In genomic region chr14:23385840-23386657, GRCh38 we compare ENCODE assay signal across 26 cellular contexts. TPM values are rescaled to one million over a fixed set of nuclear protein-coding genes. Genes with fewer than 3 reads are reported as not detected.
"Had no signal": no experiment of that assay in that cellular context is flagged by ENCODE, and none has a peak within 500 bp of the region (broad histone marks: within the 10 kb centered on the region; RNA-seq: fewer than 3 reads in every experiment).

No MANE protein-coding gene starts in this region.

- ATAC-seq: activated CD8-positive, alpha-beta T cell treated with anti-CD3 and anti-CD28 coated beads for 36 hours; activated T-helper 17 cell treated with anti-CD3 and anti-CD28 coated beads, Interleukin-2, amount 50 U/mL, for 72 hours; heart right ventricle had no signal

- H3K4me1 Mint-ChIP-seq: activated CD4-positive, alpha-beta T cell treated with anti-CD3 and anti-CD28 coated beads, Interleukin-2, amount 10 ng/mL, durations not matched to agents 24 days and 14 days; activated T-helper 17 cell treated with anti-CD3 and anti-CD28 coated beads, Interleukin-2, amount 50 U/mL, for 72 hours; central memory CD8-positive, alpha-beta T cell had no signal

- H3K27ac Mint-ChIP-seq: activated CD4-positive, alpha-beta T cell treated with anti-CD3 and anti-CD28 coated beads, Interleukin-2, amount 10 ng/mL, durations not matched to agents 24 days and 14 days; activated CD8-positive, alpha-beta T cell treated with anti-CD3 and anti-CD28 coated beads for 36 hours; activated naive CD8-positive, alpha-beta T cell treated with anti-CD3 and anti-CD28 coated beads, Interleukin-2, amount 10 ng/mL, durations not matched to agents 7 days and 5 days; activated T-helper 17 cell treated with anti-CD3 and anti-CD28 coated beads, Interleukin-2, amount 50 U/mL, for 72 hours; nephron; progenitor cell of endocrine pancreas had no signal

- H3K27me3 ChIP-seq: colonic mucosa, thyroid gland had no signal

- H3K9me3 Mint-ChIP-seq: activated CD4-positive, alpha-beta T cell treated with anti-CD3 and anti-CD28 coated beads, Interleukin-2, amount 10 ng/mL, durations not matched to agents 24 days and 14 days; activated CD8-positive, alpha-beta T cell treated with anti-CD3 and anti-CD28 coated beads for 36 hours; activated naive CD8-positive, alpha-beta T cell treated with anti-CD3 and anti-CD28 coated beads, Interleukin-2, amount 10 ng/mL, durations not matched to agents 7 days and 5 days; activated T-helper 17 cell treated with anti-CD3 and anti-CD28 coated beads, Interleukin-2, amount 50 U/mL, for 72 hours; central memory CD8-positive, alpha-beta T cell; nephron had no signal

- DNase-seq: activated CD4-positive, alpha-beta T cell treated with anti-CD3 and anti-CD28 coated beads, Interleukin-2, amount 10 ng/mL, durations not matched to agents 24 days and 14 days; activated CD8-positive, alpha-beta T cell treated with anti-CD3 and anti-CD28 coated beads for 36 hours; activated naive CD4-positive, alpha-beta T cell; activated naive CD8-positive, alpha-beta T cell treated with anti-CD3 and anti-CD28 coated beads, Interleukin-2, amount 10 ng/mL, durations not matched to agents 7 days and 5 days; activated T-cell treated with anti-CD3 and anti-CD28 coated beads, Interleukin-2, amount 50 U/mL, for 1 hour; amygdala; colonic mucosa; heart right ventricle; kidney glomerular epithelial cell; left ventricle myocardium inferior; mammary epithelial cell; midbrain; stimulated activated CD4-positive, alpha-beta T cell treated with anti-CD3 and anti-CD28 coated beads, Interleukin-2, amount 100 ng/mL, for 24 hours; stimulated activated naive CD4-positive, alpha-beta T cell treated with Interleukin-2 at 50 U/mL for 16 hours; T-helper 9 cell; thyroid gland had no signal

- H3K4me3 Mint-ChIP-seq: activated CD4-positive, alpha-beta T cell treated with anti-CD3 and anti-CD28 coated beads, Interleukin-2, amount 10 ng/mL, durations not matched to agents 24 days and 14 days; activated CD8-positive, alpha-beta T cell treated with anti-CD3 and anti-CD28 coated beads for 36 hours; activated naive CD8-positive, alpha-beta T cell treated with anti-CD3 and anti-CD28 coated beads, Interleukin-2, amount 10 ng/mL, durations not matched to agents 7 days and 5 days; activated T-helper 17 cell treated with anti-CD3 and anti-CD28 coated beads, Interleukin-2, amount 50 U/mL, for 72 hours; central memory CD8-positive, alpha-beta T cell; nephron had no signal

- H3K36me3 Mint-ChIP-seq: activated naive CD8-positive, alpha-beta T cell treated with anti-CD3 and anti-CD28 coated beads, Interleukin-2, amount 10 ng/mL, durations not matched to agents 7 days and 5 days had no signal

- H3K9me3 ChIP-seq: colonic mucosa, heart right ventricle, left ventricle myocardium inferior, thyroid gland had no signal

- H3K4me3 ChIP-seq: colonic mucosa, heart right ventricle, left ventricle myocardium inferior, thyroid gland had no signal

- H3K4me1 ChIP-seq: colonic mucosa, thyroid gland had no signal

- H3K27me3 Mint-ChIP-seq: activated CD8-positive, alpha-beta T cell treated with anti-CD3 and anti-CD28 coated beads for 36 hours had no signal

- H3K27ac ChIP-seq: colonic mucosa, heart right ventricle, thyroid gland had no signal

- H3K36me3 ChIP-seq: colonic mucosa, thyroid gland had no signal

RNA-seq across cellular contexts. Expression of gene CMTM5, which starts 9.2 kb away (rescaled TPM):
- total RNA-seq: activated CD4-positive, alpha-beta T cell treated with anti-CD3 and anti-CD28 coated beads, Interleukin-2, amount 10 ng/mL, durations not matched to agents 24 days and 14 days; activated CD8-positive, alpha-beta T cell treated with anti-CD3 and anti-CD28 coated beads for 36 hours; activated naive CD8-positive, alpha-beta T cell treated with anti-CD3 and anti-CD28 coated beads, Interleukin-2, amount 10 ng/mL, durations not matched to agents 7 days and 5 days; activated T-helper 17 cell treated with anti-CD3 and anti-CD28 coated beads, Interleukin-2, amount 50 U/mL, for 72 hours; mammary epithelial cell; omental fat pad; progenitor cell of endocrine pancreas; subcutaneous adipose tissue had no signal
- polyA plus RNA-seq: mammary epithelial cell had no signal

RNA-seq across cellular contexts. Expression of gene IL25, which starts 13.4 kb away (rescaled TPM):
- total RNA-seq: activated CD4-positive, alpha-beta T cell treated with anti-CD3 and anti-CD28 coated beads, Interleukin-2, amount 10 ng/mL, durations not matched to agents 24 days and 14 days; activated CD8-positive, alpha-beta T cell treated with anti-CD3 and anti-CD28 coated beads for 36 hours; activated T-helper 17 cell treated with anti-CD3 and anti-CD28 coated beads, Interleukin-2, amount 50 U/mL, for 72 hours; colonic mucosa; frontal cortex; left ventricle myocardium inferior; mammary epithelial cell; omental fat pad; progenitor cell of endocrine pancreas; skeletal muscle tissue; subcutaneous adipose tissue; thyroid gland; ureter had no signal
- polyA plus RNA-seq: esophagus, heart right ventricle, mammary epithelial cell had no signal

RNA-seq across cellular contexts. Expression of gene EFS, which starts 21.1 kb away (rescaled TPM):
- total RNA-seq: activated CD4-positive, alpha-beta T cell treated with anti-CD3 and anti-CD28 coated beads, Interleukin-2, amount 10 ng/mL, durations not matched to agents 24 days and 14 days; activated CD8-positive, alpha-beta T cell treated with anti-CD3 and anti-CD28 coated beads for 36 hours; activated naive CD8-positive, alpha-beta T cell treated with anti-CD3 and anti-CD28 coated beads, Interleukin-2, amount 10 ng/mL, durations not matched to agents 7 days and 5 days; activated T-helper 17 cell treated with anti-CD3 and anti-CD28 coated beads, Interleukin-2, amount 50 U/mL, for 72 hours had no signal

RNA-seq across cellular contexts. Expression of gene MYH6, which starts 22.0 kb away (rescaled TPM):
- total RNA-seq: activated CD8-positive, alpha-beta T cell treated with anti-CD3 and anti-CD28 coated beads for 36 hours; activated naive CD8-positive, alpha-beta T cell treated with anti-CD3 and anti-CD28 coated beads, Interleukin-2, amount 10 ng/mL, durations not matched to agents 7 days and 5 days; frontal cortex; mammary epithelial cell; omental fat pad; subcutaneous adipose tissue; thyroid gland; ureter had no signal
- polyA plus RNA-seq: mammary epithelial cell had no signal
